8 cellular contexts compared by ENCODE assay signal in genomic region chr19:49680473-49681351, GRCh38. TPM values are rescaled to one million over a fixed set of nuclear protein-coding genes. Genes with fewer than 3 reads are reported as not detected.
A peak's percentile ranks its signal among the peaks of the same experiment; 100 is the strongest.
DNase-seq lines count a peak whose midpoint lies in the region; ATAC-seq and TF ChIP-seq lines count a peak whose summit lies in the region.

No MANE protein-coding gene starts in this region.

- TF ChIP-seq CTCF in AG09309 (IDR thresholded peaks at IDR 0.05; ENCODE audit: control insufficient read depth, insufficient read depth, low read depth, low read length, missing control alignments) (peak; percentile 100), H9 (conservative IDR thresholded peaks at IDR 0.05) (peak; percentile 99), choroid plexus epithelial cell (conservative IDR thresholded peaks at IDR 0.05; ENCODE audit: low read depth, low read length) (peak; percentile 97)

- no CpG with 5 or more reads among the region's 40 CpGs for WGBS in H9 (ENCODE audit: extremely low coverage, insufficient read length, low lambda C conversion rate)

- H3K4me3 ChIP-seq in AG09309 (ENCODE audit: control insufficient read depth, low read depth, low read length): no peak overlapping the region
- H3K4me3 ChIP-seq in choroid plexus epithelial cell (ENCODE audit: low read depth, low read length): peak overlapping the region; percentile 36

- no peak overlapping the region for H3K9ac ChIP-seq in H9 (ENCODE audit: extremely low read depth, insufficient read length, low read length)

- no peaks in the 10 kb centered on the region for H3K27me3 ChIP-seq in H9 (ENCODE audit: insufficient read depth, low read length)

- no peak overlapping the region for H2AK5ac ChIP-seq in H9 (ENCODE audit: insufficient read length, low read length)

- H4K20me1 ChIP-seq in H9 (ENCODE audit: control insufficient read depth, insufficient read depth, insufficient read length): no peaks in the 10 kb centered on the region

- H3K4ac ChIP-seq in H9 (ENCODE audit: low read depth, low read length): no peak overlapping the region

- no peak overlapping the region for H4K91ac ChIP-seq in H9 (ENCODE audit: insufficient read length, low read depth, low read length)

- H2AFZ ChIP-seq in H9 (ENCODE audit: low read length): no peak overlapping the region

- H3K79me2 ChIP-seq in H9 (ENCODE audit: insufficient read depth, low read length): peaks cover 22% of the 10 kb centered on the region; the same call in 1 of the 2 replicates

- H2BK20ac ChIP-seq in H9 (ENCODE audit: low read depth, low read length, poor library complexity, severe bottlenecking): no peak overlapping the region

- H3K4me3 Mint-ChIP-seq in H9: peak overlapping the region; percentile 91 to 98
- peak overlapping the region; percentile 52 for H3K4me3 Mint-ChIP-seq in activated CD4-positive, alpha-beta T cell treated with anti-CD3 and anti-CD28 coated beads, Interleukin-2, amount 10 ng/mL, durations not matched to agents 24 days and 14 days

- no peak overlapping the region for H2BK120ac ChIP-seq in H9 (ENCODE audit: low read depth, low read length, poor library complexity, severe bottlenecking)

- peak overlapping the region in 2 of 3 experiments; percentile 95 to 97; a peak in 4 of 7 replicates for H3K27ac Mint-ChIP-seq in H9
- peak overlapping the region; percentile 20 for H3K27ac Mint-ChIP-seq in activated CD4-positive, alpha-beta T cell treated with anti-CD3 and anti-CD28 coated beads, Interleukin-2, amount 10 ng/mL, durations not matched to agents 24 days and 14 days

- H3K18ac ChIP-seq in H9 (ENCODE audit: insufficient read length, low read depth, low read length): no peak overlapping the region

- H4K8ac ChIP-seq in H9 (replicated peaks; ENCODE audit: insufficient read length, low read depth, low read length): no peak overlapping the region

- H3K79me1 ChIP-seq in H9 (ENCODE audit: insufficient read depth, low read depth, low read length, poor library complexity, severe bottlenecking): peaks cover 2% of the 10 kb centered on the region

- intact Hi-C loops in activated CD4-positive, alpha-beta T cell treated with anti-CD3 and anti-CD28 coated beads, Interleukin-2, amount 10 ng/mL, durations not matched to agents 24 days and 14 days (cut with micrococcal nuclease): no loop called here

- ATAC-seq in left lobe of liver (peak; percentile 53), GM19324 (IDR thresholded peaks at IDR 0.05; ENCODE audit: low FRiP score, unreplicated experiment) (no peak)

- H3K36me3 Mint-ChIP-seq in H9 (ENCODE audit: insufficient read depth in 1 of 3, low read depth in 3 of 3): peaks cover 40 to 52% (median 48%) of the 10 kb centered on the region in 3 experiments
- peaks cover 48% of the 10 kb centered on the region for H3K36me3 Mint-ChIP-seq in activated CD4-positive, alpha-beta T cell treated with anti-CD3 and anti-CD28 coated beads, Interleukin-2, amount 10 ng/mL, durations not matched to agents 24 days and 14 days (ENCODE audit: low read depth)

- H3K27me3 Mint-ChIP-seq in H9 (ENCODE audit: low read depth): peaks cover 2% of the 10 kb centered on the region; the same call in 1 of the 2 replicates
- H3K27me3 Mint-ChIP-seq in activated CD4-positive, alpha-beta T cell treated with anti-CD3 and anti-CD28 coated beads, Interleukin-2, amount 10 ng/mL, durations not matched to agents 24 days and 14 days: no peaks in the 10 kb centered on the region

- no peak overlapping the region for H3K27ac ChIP-seq in H9 (ENCODE audit: insufficient read length, low read depth, low read length)

- no peak overlapping the region for H3T11ph ChIP-seq in H9 (ENCODE audit: low read length)

- H3K23ac ChIP-seq in H9 (ENCODE audit: insufficient read length, low read depth, low read length): no peak overlapping the region

- no peaks in the 10 kb centered on the region; a peak in 3 of 5 replicates for H3K9me3 Mint-ChIP-seq in H9
- H3K9me3 Mint-ChIP-seq in activated CD4-positive, alpha-beta T cell treated with anti-CD3 and anti-CD28 coated beads, Interleukin-2, amount 10 ng/mL, durations not matched to agents 24 days and 14 days: no peaks in the 10 kb centered on the region

- peaks cover 4% of the 10 kb centered on the region for H3K23me2 ChIP-seq in H9 (ENCODE audit: insufficient read length, low read depth, low read length, poor library complexity, severe bottlenecking)

- no peak overlapping the region for H4K5ac ChIP-seq in H9 (ENCODE audit: insufficient read length, low read depth, low read length)

- no peak overlapping the region for H3K4me2 ChIP-seq in H9 (ENCODE audit: insufficient read depth, insufficient read length, low read length)

- no peak for DNase-seq in AG09309 (ENCODE audit: low read depth)
- peak; percentile 98 for DNase-seq in H9
- peak; percentile 95 for DNase-seq in NCI-H510A treated with DMSO at 0.1 percent for 48 hours (lab: John Stamatoyannopoulos, UW)
- peak; percentile 98 for DNase-seq in activated CD4-positive, alpha-beta T cell treated with anti-CD3 and anti-CD28 coated beads, Interleukin-2, amount 10 ng/mL, durations not matched to agents 24 days and 14 days
- DNase-seq in choroid plexus epithelial cell (ENCODE audit: low read depth): peak; percentile 92
- peak; percentile 88 for DNase-seq in left lobe of liver (ENCODE audit: low spot score)
- DNase-seq in stimulated activated CD4-positive, alpha-beta T cell treated with anti-CD3 and anti-CD28 coated beads, Interleukin-2, amount 100 ng/mL, for 4 hours (ENCODE audit: low read depth): peak; percentile 88

- no peak overlapping the region for H3K14ac ChIP-seq in H9 (ENCODE audit: insufficient read depth, low read length)

- H2BK12ac ChIP-seq in H9 (ENCODE audit: insufficient read length, low read depth, low read length): no peak overlapping the region

- no peak overlapping the region for H3K56ac ChIP-seq in H9 (ENCODE audit: insufficient read length, low read depth, low read length)

- peaks cover 24 to 45% of the 10 kb centered on the region in 2 experiments for H3K4me1 Mint-ChIP-seq in H9
- peaks cover 26% of the 10 kb centered on the region for H3K4me1 Mint-ChIP-seq in activated CD4-positive, alpha-beta T cell treated with anti-CD3 and anti-CD28 coated beads, Interleukin-2, amount 10 ng/mL, durations not matched to agents 24 days and 14 days

- H3K9me3 ChIP-seq in H9 (ENCODE audit: control insufficient read depth, low read depth, low read length): no peaks in the 10 kb centered on the region

- no peak overlapping the region for H2BK15ac ChIP-seq in H9 (ENCODE audit: low read depth, low read length)

- peaks cover 4% of the 10 kb centered on the region; the same call in 1 of the 2 replicates for H3K4me1 ChIP-seq in H9 (ENCODE audit: insufficient read depth, low read length)

- H2BK5ac ChIP-seq in H9 (ENCODE audit: insufficient read length, low read length): no peak overlapping the region

RNA-seq across cellular contexts. Expression of gene PRMT1, which starts 3.6 kb away (rescaled TPM):
- 504 and 505 TPM in 2 replicates for total RNA-seq in H9 (2021)
- total RNA-seq in activated CD4-positive, alpha-beta T cell treated with anti-CD3 and anti-CD28 coated beads, Interleukin-2, amount 10 ng/mL, durations not matched to agents 24 days and 14 days: 510 and 512 TPM in 2 replicates
- total RNA-seq in left lobe of liver: 28.7 TPM

RNA-seq across cellular contexts. Expression of gene ADM5, which starts 8.7 kb away (rescaled TPM):
- total RNA-seq in H9 (2021) (13.5 and 13.6 TPM in 2 replicates), left lobe of liver (0.86 TPM)
- total RNA-seq in activated CD4-positive, alpha-beta T cell treated with anti-CD3 and anti-CD28 coated beads, Interleukin-2, amount 10 ng/mL, durations not matched to agents 24 days and 14 days: 8.4 and 8.6 TPM in 2 replicates

RNA-seq across cellular contexts. Expression of gene CPT1C, which starts 10.2 kb away (rescaled TPM):
- total RNA-seq in H9 (2021) (66.4 and 74.6 TPM in 2 replicates), left lobe of liver (0.91 TPM)
- 3.4 and 3.6 TPM in 2 replicates for total RNA-seq in activated CD4-positive, alpha-beta T cell treated with anti-CD3 and anti-CD28 coated beads, Interleukin-2, amount 10 ng/mL, durations not matched to agents 24 days and 14 days

RNA-seq across cellular contexts. Expression of gene BCL2L12, which starts 15.0 kb away (rescaled TPM):
- 145 and 154 TPM in 2 replicates for total RNA-seq in H9 (2021)
- total RNA-seq in activated CD4-positive, alpha-beta T cell treated with anti-CD3 and anti-CD28 coated beads, Interleukin-2, amount 10 ng/mL, durations not matched to agents 24 days and 14 days: 69.3 and 72.0 TPM in 2 replicates
- total RNA-seq in left lobe of liver: 13.7 TPM

RNA-seq across cellular contexts. Expression of gene IRF3, which starts 15.1 kb away (rescaled TPM):
- 185 and 205 TPM in 2 replicates for total RNA-seq in H9 (2021)
- total RNA-seq in activated CD4-positive, alpha-beta T cell treated with anti-CD3 and anti-CD28 coated beads, Interleukin-2, amount 10 ng/mL, durations not matched to agents 24 days and 14 days: 146 and 151 TPM in 2 replicates
- 50.1 TPM for total RNA-seq in left lobe of liver

Comparison
In these comparisons a context has a peak if more than half of its experiments do, and no peak if none do; other contexts are left out.
1. RNA of gene PRMT1, which starts 3.6 kb away (total RNA-seq): 510 to 512 TPM in activated CD4-positive, alpha-beta T cell treated with anti-CD3 and anti-CD28 coated beads, Interleukin-2, amount 10 ng/mL, durations not matched to agents 24 days and 14 days and 504 to 505 TPM in H9; 28.7 TPM in left lobe of liver (single experiment); every median in the first group is over 10 times any median in the second.
2. RNA of gene CPT1C, which starts 10.2 kb away (total RNA-seq): 66.4 to 74.6 TPM in H9; 3.4 to 3.6 TPM in activated CD4-positive, alpha-beta T cell treated with anti-CD3 and anti-CD28 coated beads, Interleukin-2, amount 10 ng/mL, durations not matched to agents 24 days and 14 days and 0.91 TPM in left lobe of liver (single experiment); every median in the first group is over 10 times any median in the second.
3. Peak in every context shown above with its lines, with median percentiles within 50 percentile points of each other: CTCF ChIP-seq.